1 cellular context compared by ENCODE assay signal in the genomic region with DNA sequence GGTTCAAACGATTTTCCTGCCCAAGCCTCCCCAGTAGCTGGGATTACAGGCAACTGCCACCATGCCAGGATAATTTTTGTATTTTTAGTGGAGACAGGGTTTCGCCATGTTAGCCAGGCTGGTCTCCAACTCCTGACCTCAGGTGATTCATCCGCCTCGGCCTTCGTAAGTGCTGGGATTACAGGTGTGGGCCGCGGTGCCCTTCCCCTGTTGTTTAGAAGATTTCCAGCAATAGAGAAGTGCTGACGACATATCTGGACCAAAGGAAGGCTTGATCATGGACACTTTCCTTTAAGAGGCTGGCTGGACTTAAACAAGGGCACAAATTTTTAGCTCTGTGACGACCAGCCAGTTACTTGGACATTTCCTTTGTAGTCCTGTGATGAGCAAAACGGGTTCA.
TF ChIP-seq lines count a peak whose summit lies in the region.

No MANE protein-coding gene starts in this region.

TF ChIP-seq in SK-N-SH treated with all-trans-retinoic acid at 6 μM for 48 hours, 23 proteins besides CTCF, POLR2A, EP300 and RAD21 (continued from another document):
- TF ChIP-seq CSDC2 (CRISPR knock-in tag; IDR thresholded peaks at IDR 0.05) (no peak), GLIS3 (CRISPR knock-in tag; IDR thresholded peaks at IDR 0.05) (no peak)
